Comparison of ENCODE assay signal across 9 cellular contexts in the genomic region with DNA sequence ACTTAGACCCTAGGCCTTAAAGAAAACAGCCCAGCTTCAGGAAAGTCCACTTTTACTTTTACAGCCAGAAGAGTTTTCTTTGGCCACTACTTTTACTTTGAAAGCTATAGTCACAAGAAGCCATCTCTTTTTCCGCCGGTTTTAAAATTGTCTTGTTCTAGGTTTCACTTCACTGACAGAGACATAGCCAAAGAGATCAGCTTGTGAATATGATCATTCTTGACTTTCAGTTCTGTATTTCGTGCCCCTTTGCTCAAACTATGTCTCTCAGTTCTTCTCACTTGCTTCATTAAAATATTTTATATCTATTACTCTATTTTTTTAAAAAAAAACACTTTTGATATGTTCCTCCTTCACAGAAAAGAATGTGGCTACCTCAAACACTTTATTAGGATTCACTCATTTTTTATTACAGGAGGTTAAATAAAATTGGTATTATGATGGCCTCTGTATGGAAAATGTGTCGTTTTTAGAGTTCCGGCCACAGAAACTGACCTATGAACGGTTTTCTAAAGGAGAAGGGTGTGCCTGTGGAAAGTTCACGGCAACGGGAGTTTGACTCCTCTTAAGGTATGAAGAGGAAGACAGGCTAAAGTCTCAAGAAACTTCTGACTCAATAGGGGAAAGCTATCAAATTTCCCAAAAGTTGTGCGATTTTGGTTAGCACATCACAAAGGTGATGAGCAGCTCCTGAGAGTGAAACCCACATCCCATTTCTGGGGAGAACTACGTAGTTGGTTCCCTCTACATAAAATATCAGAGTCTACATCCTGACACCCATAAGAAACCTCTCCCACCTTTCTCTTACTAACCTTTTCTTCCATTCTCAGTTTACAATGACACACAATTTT. TPM values are rescaled to one million over a fixed set of nuclear protein-coding genes. Genes with fewer than 3 reads are reported as not detected.
DNase-seq lines count a peak whose midpoint lies in the region; ATAC-seq and TF ChIP-seq lines count a peak whose summit lies in the region.
"Had no signal": no experiment of that assay in that cellular context is flagged by ENCODE, and none has a peak within 500 bp of the region (broad histone marks: within the 10 kb centered on the region; RNA-seq: fewer than 3 reads in every experiment).

No MANE protein-coding gene starts in this region.

- DNase-seq in CD8-positive, alpha-beta T cell = no peak
- DNase-seq in NCI-H1048 (lab: John Stamatoyannopoulos, UW) (no peak), Ammon's horn (ENCODE audit: low spot score) (no peak), DMS114 treated with DMSO at 0.1 percent for 48 hours (lab: John Stamatoyannopoulos, UW; ENCODE audit: unreplicated experiment) (no peak), middle frontal gyrus (ENCODE audit: extremely low spot score, low spot score) (no peak)

- no peaks in the 10 kb centered on the region for H3K9me3 ChIP-seq in CD8-positive, alpha-beta T cell (ENCODE audit: low read length)

- peak overlapping the region; percentile 62 for H3K27ac Mint-ChIP-seq in CD8-positive, alpha-beta T cell
- peak overlapping the region; percentile 93 for H3K27ac Mint-ChIP-seq in activated T-helper 17 cell treated with anti-CD3 and anti-CD28 coated beads, Interleukin-2, amount 50 U/mL, for 72 hours

- peak overlapping the region; percentile 84 for H3K4me3 Mint-ChIP-seq in CD8-positive, alpha-beta T cell
- peak overlapping the region; percentile 80 for H3K4me3 Mint-ChIP-seq in activated T-helper 17 cell treated with anti-CD3 and anti-CD28 coated beads, Interleukin-2, amount 50 U/mL, for 72 hours

- peak; percentile 7 for ATAC-seq in CD8-positive, alpha-beta T cell
- ATAC-seq in GM19324 (IDR thresholded peaks at IDR 0.05; ENCODE audit: low FRiP score, unreplicated experiment) (peak; percentile 29), HG03103 (IDR thresholded peaks at IDR 0.05; ENCODE audit: low read depth, unreplicated experiment) (peak; percentile 32)
- peak; percentile 77 for ATAC-seq in activated T-helper 17 cell treated with anti-CD3 and anti-CD28 coated beads, Interleukin-2, amount 50 U/mL, for 72 hours (replicated peaks)

- intact Hi-C loops in CD8-positive, alpha-beta T cell (cut with DNase I, micrococcal nuclease) = loop anchor here (2.0 to 5.0 kb wide), 6 partner anchors 48 to 848 kb away; a partner anchor contains a TSS

- H3K36me3 Mint-ChIP-seq in CD8-positive, alpha-beta T cell = peaks cover 5% of the 10 kb centered on the region
- peaks cover 45% of the 10 kb centered on the region for H3K36me3 Mint-ChIP-seq in activated T-helper 17 cell treated with anti-CD3 and anti-CD28 coated beads, Interleukin-2, amount 50 U/mL, for 72 hours (ENCODE audit: low read depth)

- H3K27me3 ChIP-seq in CD8-positive, alpha-beta T cell (ENCODE audit: insufficient read depth, low read length) = no peaks in the 10 kb centered on the region

- no peak overlapping the region for H3K4me3 ChIP-seq in CD8-positive, alpha-beta T cell (ENCODE audit: low read depth, low read length)

- no peaks in the 10 kb centered on the region for H3K36me3 ChIP-seq in CD8-positive, alpha-beta T cell (ENCODE audit: insufficient read depth, low read length)

- no peak overlapping the region for H3K27ac ChIP-seq in CD8-positive, alpha-beta T cell (ENCODE audit: low read depth, low read length)
- H3K27ac ChIP-seq: HL-60 had no signal

- POLR2A ChIA-PET in CD8-positive, alpha-beta T cell (lab: Charles Lee) = interaction anchor here (0.9 to 1.4 kb wide), 3 partner anchors 17 to 51 kb away, joined by 3 to 5 read pairs (median 3); no protein-coding TSS in a partner anchor

- H3K4me1 Mint-ChIP-seq in CD8-positive, alpha-beta T cell (ENCODE audit: low read depth) = peaks cover 41% of the 10 kb centered on the region
- peaks cover 34% of the 10 kb centered on the region for H3K4me1 Mint-ChIP-seq in activated T-helper 17 cell treated with anti-CD3 and anti-CD28 coated beads, Interleukin-2, amount 50 U/mL, for 72 hours

- H3K4me1 ChIP-seq in CD8-positive, alpha-beta T cell (ENCODE audit: insufficient read depth, low read length) = peaks cover 20% of the 10 kb centered on the region

- H3K27me3 Mint-ChIP-seq in CD8-positive, alpha-beta T cell (ENCODE audit: low read depth) = peaks cover 16% of the 10 kb centered on the region
- H3K27me3 Mint-ChIP-seq in activated T-helper 17 cell treated with anti-CD3 and anti-CD28 coated beads, Interleukin-2, amount 50 U/mL, for 72 hours = peaks cover 18% of the 10 kb centered on the region

- CTCF ChIA-PET in CD8-positive, alpha-beta T cell (lab: Charles Lee) = interaction anchor here (0.6 to 2.1 kb wide), 6 partner anchors 32 to 278 kb away, joined by 3 to 10 read pairs (median 4); no protein-coding TSS in a partner anchor

- H3K9me3 Mint-ChIP-seq in CD8-positive, alpha-beta T cell = no peaks in the 10 kb centered on the region
- no peaks in the 10 kb centered on the region for H3K9me3 Mint-ChIP-seq in activated T-helper 17 cell treated with anti-CD3 and anti-CD28 coated beads, Interleukin-2, amount 50 U/mL, for 72 hours

- no peak for TF ChIP-seq CTCF in CD8-positive, alpha-beta T cell (IDR thresholded peaks at IDR 0.05)

RNA-seq across cellular contexts. Expression of a gene that starts 1.2 kb away (rescaled TPM):
- 10 to 100 TPM; 12.7 to 23.1 TPM for total RNA-seq in CD8-positive, alpha-beta T cell
- 10 to 100 TPM; 25.6 to 43.8 TPM for total RNA-seq in activated T-helper 17 cell treated with anti-CD3 and anti-CD28 coated beads, Interleukin-2, amount 50 U/mL, for 72 hours

RNA-seq across cellular contexts. Expression of a gene that starts 52.6 kb away (rescaled TPM):
- under 1 TPM; 0.11 to 0.14 TPM for total RNA-seq in CD8-positive, alpha-beta T cell
- total RNA-seq in activated T-helper 17 cell treated with anti-CD3 and anti-CD28 coated beads, Interleukin-2, amount 50 U/mL, for 72 hours = under 1 TPM; 0.43 to 0.90 TPM

Comparison
In these comparisons a context has a peak if more than half of its experiments do, and no peak if none do; other contexts are left out.
1. ATAC-seq: peak in every context shown above with its lines; median percentile 77 in activated T-helper 17 cell treated with anti-CD3 and anti-CD28 coated beads, Interleukin-2, amount 50 U/mL, for 72 hours; 32 in HG03103; 29 in GM19324; 7 in CD8-positive, alpha-beta T cell.